In the genomic region with DNA sequence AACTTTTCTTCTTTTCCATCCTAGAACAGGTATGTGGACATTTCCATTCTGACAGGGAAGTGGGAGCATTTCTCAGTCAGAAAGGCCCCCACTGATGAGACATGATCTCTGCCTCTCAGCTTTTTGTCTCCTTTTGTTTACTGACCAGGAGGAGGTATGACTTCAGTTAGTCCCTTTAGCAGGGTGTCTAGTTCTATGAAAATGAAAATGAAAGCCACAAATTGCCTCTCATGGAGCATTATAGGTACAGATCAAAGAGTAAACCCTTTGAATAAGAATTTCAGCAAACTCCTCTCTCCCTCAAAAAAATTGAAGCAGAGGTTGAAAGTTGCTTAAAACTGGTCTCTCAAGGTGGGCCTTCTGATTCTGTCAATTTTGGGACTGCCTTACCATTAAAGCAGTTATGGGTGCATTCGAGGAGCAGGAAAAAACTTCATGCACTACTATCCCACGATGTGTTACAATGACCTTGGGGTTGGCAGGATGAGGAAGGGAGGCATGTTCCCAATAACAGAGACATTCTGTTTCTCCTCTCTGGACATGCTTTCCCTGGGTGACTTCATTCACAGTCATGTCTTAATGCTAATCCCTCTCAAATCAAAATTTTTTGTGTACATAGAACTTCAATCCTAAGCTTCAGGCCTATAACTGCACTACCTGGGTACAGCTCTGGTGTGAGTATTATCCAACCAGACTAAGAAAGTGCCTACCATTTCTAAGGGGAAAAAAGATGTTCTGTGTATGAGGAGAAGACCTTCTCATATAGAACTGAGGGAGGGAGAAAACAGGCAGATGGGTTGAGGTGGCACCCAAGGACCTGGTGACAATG, we compare ENCODE assay signal across 1 cellular context.
TF ChIP-seq lines count a peak whose summit lies in the region.

No MANE protein-coding gene starts in this region.

TF ChIP-seq in GM12878, 131 proteins besides CTCF, POLR2A, EP300 and RAD21 (continued from another document):
- no peak for TF ChIP-seq ZNF592 (IDR thresholded peaks at IDR 0.05)
- no peak for TF ChIP-seq PAX5 (IDR thresholded peaks at IDR 0.05; ENCODE audit: borderline replicate concordance, low read depth, low read length)
- TF ChIP-seq, protein P1, sequence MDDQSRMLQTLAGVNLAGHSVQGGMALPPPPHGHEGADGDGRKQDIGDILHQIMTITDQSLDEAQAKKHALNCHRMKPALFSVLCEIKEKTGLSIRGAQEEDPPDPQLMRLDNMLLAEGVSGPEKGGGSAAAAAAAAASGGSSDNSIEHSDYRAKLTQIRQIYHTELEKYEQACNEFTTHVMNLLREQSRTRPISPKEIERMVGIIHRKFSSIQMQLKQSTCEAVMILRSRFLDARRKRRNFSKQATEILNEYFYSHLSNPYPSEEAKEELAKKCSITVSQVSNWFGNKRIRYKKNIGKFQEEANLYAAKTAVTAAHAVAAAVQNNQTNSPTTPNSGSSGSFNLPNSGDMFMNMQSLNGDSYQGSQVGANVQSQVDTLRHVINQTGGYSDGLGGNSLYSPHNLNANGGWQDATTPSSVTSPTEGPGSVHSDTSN (IDR thresholded peaks at IDR 0.05; ENCODE audit: insufficient replicate concordance, low read depth, low read length): no peak
